ENCODE assay signal across 6 cellular contexts in genomic region chr11:31927982-31928381, GRCh38.
"Had no signal": no experiment of that assay in that cellular context is flagged by ENCODE, and none has a peak within 500 bp of the region (broad histone marks: within the 10 kb centered on the region; RNA-seq: fewer than 3 reads in every experiment).

No MANE protein-coding gene starts in this region.

- H3K4me2 ChIP-seq: KMS-11 had no signal

- FAIRE-seq: HepG2 had no signal

- H3K27ac ChIP-seq: HL-60, KMS-11 had no signal

- H3K9ac ChIP-seq: KMS-11 had no signal

- DNase-seq: IMR-90, KBM-7, KG1 had no signal

- ATAC-seq: HepG2 had no signal
